Comparison of ENCODE assay signal across 25 cellular contexts in the genomic region with DNA sequence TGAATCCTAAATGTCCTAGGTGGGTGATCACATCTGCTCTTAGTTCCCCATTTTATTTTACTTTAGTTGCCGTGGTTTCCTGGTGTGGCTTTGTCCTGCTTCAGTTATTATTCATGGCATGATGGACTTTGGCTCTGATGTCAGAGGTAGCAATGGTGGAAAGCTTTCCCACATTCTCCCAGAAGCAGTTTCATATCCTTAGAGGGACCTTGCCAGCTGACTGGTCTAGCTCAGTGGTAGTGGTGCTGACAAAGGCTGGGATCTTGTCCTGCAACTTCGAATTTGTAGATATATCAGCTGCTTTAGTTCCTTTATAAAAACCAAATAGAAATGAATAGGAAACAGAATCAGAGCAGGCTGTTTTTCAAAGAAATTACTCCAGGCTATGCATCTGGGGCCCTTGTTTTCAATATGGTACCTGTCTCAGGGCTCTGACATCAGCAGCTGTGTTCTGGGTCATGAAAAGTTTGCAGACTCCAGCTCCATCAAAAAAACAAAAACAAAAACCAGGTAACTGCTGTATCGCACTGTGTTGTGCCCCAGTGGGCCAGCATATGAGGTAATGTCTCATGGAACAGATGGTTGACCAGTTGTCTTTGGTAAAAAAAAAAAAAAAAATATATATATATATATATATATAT.
DNase-seq lines count a peak whose midpoint lies in the region; ATAC-seq and TF ChIP-seq lines count a peak whose summit lies in the region.
"Had no signal": no experiment of that assay in that cellular context is flagged by ENCODE, and none has a peak within 500 bp of the region (broad histone marks: within the 10 kb centered on the region; RNA-seq: fewer than 3 reads in every experiment).

No MANE protein-coding gene starts in this region.

- ATAC-seq in left ventricle myocardium superior (peak; percentile 79), HG02642 (IDR thresholded peaks at IDR 0.05; ENCODE audit: poor library complexity, unreplicated experiment) (no peak)
- ATAC-seq: CD8-positive, alpha-beta T cell; effector memory CD8-positive, alpha-beta T cell; GM23338; natural killer cell treated with Interleukin-12 subunit alpha and Interleukin-12 subunit beta and Interleukin-15 and Interleukin-18, amount 100 ng/mL, for 72 hours; pancreas; right lobe of liver had no signal

- no peak overlapping the region for H3K4me3 ChIP-seq in right atrium auricular region
- no peak overlapping the region for H3K4me3 ChIP-seq in breast epithelium
- H3K4me3 ChIP-seq: GM23338, pancreas, right lobe of liver had no signal

- no peak for TF ChIP-seq POLR2A in breast epithelium (IDR thresholded peaks at IDR 0.05)

- H3K4me1 ChIP-seq in right atrium auricular region (peaks cover 0 to 30% of the 10 kb centered on the region in 2 donors), breast epithelium (no peaks in the 10 kb centered on the region)
- H3K4me1 ChIP-seq: pancreas, right lobe of liver had no signal

- TF ChIP-seq CTCF in right atrium auricular region (IDR thresholded peaks at IDR 0.05), result no peak
- TF ChIP-seq CTCF in breast epithelium (IDR thresholded peaks at IDR 0.05), result no peak

- H3K9me3 ChIP-seq in right atrium auricular region, result no peaks in the 10 kb centered on the region
- H3K9me3 ChIP-seq in breast epithelium, result no peaks in the 10 kb centered on the region
- H3K9me3 ChIP-seq: pancreas, right lobe of liver had no signal

- H3K27me3 ChIP-seq in right atrium auricular region (no peaks in the 10 kb centered on the region), breast epithelium (no peaks in the 10 kb centered on the region)
- H3K27me3 ChIP-seq: pancreas, right lobe of liver had no signal

- H3K27ac ChIP-seq in right atrium auricular region, result no peak overlapping the region
- no peak overlapping the region for H3K27ac ChIP-seq in breast epithelium
- H3K27ac ChIP-seq: pancreas, right lobe of liver had no signal

- H3K36me3 ChIP-seq in right atrium auricular region, result no peaks in the 10 kb centered on the region
- no peaks in the 10 kb centered on the region for H3K36me3 ChIP-seq in breast epithelium
- H3K36me3 ChIP-seq: pancreas, right lobe of liver had no signal

- DNase-seq in left ventricle myocardium superior (no peak), right atrium auricular region (ENCODE audit: low spot score) (no peak), NCI-H69 (lab: John Stamatoyannopoulos, UW) (peak; percentile 64), glomerular visceral epithelial cell (ENCODE audit: extremely low spot score) (peak; percentile 50), breast epithelium (ENCODE audit: low spot score in 2 of 2) (no peak), GM03348 (ENCODE audit: low spot score) (no peak), NAMALWA (ENCODE audit: low spot score) (no peak)
- DNase-seq: activated CD4-positive, alpha-beta T cell treated with anti-CD3 and anti-CD28 coated beads, Interleukin-2, amount 50 U/mL, for 48 hours; activated CD4-positive, CD25-positive, alpha-beta regulatory T cell; activated CD8-positive, alpha-beta memory T cell treated with anti-CD3 and anti-CD28 coated beads, Interleukin-2, amount 50 U/mL, for 48 hours; activated effector memory CD4-positive, alpha-beta T cell treated with Interleukin-2 at 50 U/mL for 16 hours; CD8-positive, alpha-beta T cell; DND-41; effector memory CD8-positive, alpha-beta T cell; MM.1S; NCI-H524 treated with DMSO at 0.1 percent for 48 hours; pancreas; right lobe of liver; Right ventricle myocardium superior; stimulated activated CD4-positive, alpha-beta T cell treated with anti-CD3 and anti-CD28 coated beads, Interleukin-15, amount 100 ng/mL, for 24 hours; stimulated activated CD8-positive, alpha-beta memory T cell treated with anti-CD3 and anti-CD28 coated beads, Interleukin-4, amount 100 ng/mL, for 48 hours; trophoblast cell had no signal

- intact Hi-C loops in left ventricle myocardium superior (cut with micrococcal nuclease), result no loop called here
- intact Hi-C loops in breast epithelium (cut with DNase I; ENCODE audit: low total_unique reads), result no loop called here

Comparison
In these comparisons a context has a peak if more than half of its experiments do, and no peak if none do; other contexts are left out.
1. DNase-seq: peak in NCI-H69 (single experiment) and glomerular visceral epithelial cell (single experiment); none in left ventricle myocardium superior (single experiment), right atrium auricular region (single experiment), breast epithelium (0 of 2), GM03348 (single experiment) and NAMALWA (single experiment).